ENCODE assay signal across 19 cellular contexts in genomic region chr15:85276921-85277320, GRCh38.
A peak's percentile ranks its signal among the peaks of the same experiment; 100 is the strongest.
DNase-seq lines count a peak whose midpoint lies in the region; FAIRE-seq and TF ChIP-seq lines count a peak whose summit lies in the region.
"Had no signal": no experiment of that assay in that cellular context is flagged by ENCODE, and none has a peak within 500 bp of the region (broad histone marks: within the 10 kb centered on the region; RNA-seq: fewer than 3 reads in every experiment).

No MANE protein-coding gene starts in this region.

- H3K36me3 Mint-ChIP-seq in Calu3 (ENCODE audit: insufficient read depth, unreplicated experiment), result no peaks in the 10 kb centered on the region

- no peaks in the 10 kb centered on the region for H3K79me1 ChIP-seq in mesenchymal stem cell (replicated peaks; ENCODE audit: low read length, poor library complexity, severe bottlenecking)

- FAIRE-seq in bronchial epithelial cell (lab: Jason Lieb, UNC), result no peak

- no peak overlapping the region for H2BK120ac ChIP-seq in mesenchymal stem cell (ENCODE audit: low read depth, low read length)

- no peak overlapping the region for H3K4ac ChIP-seq in mesenchymal stem cell (ENCODE audit: low read depth in 1 of 2, low read length in 2 of 2)

- H4K91ac ChIP-seq in mesenchymal stem cell (ENCODE audit: low read length), result no peak overlapping the region

- WGBS in mesenchymal stem cell, result 78% methylated on average over 7 of the region's 8 CpGs

- BruUV-seq in Calu3 (replicated peaks; lab: Mats Ljungman, UMichigan), result no TSS peak

- H2AK5ac ChIP-seq in mesenchymal stem cell (ENCODE audit: low read length, severe bottlenecking), result no peak overlapping the region

- H2AFZ ChIP-seq in mesenchymal stem cell (ENCODE audit: low read depth, low read length), result no peak overlapping the region
- H2AFZ ChIP-seq: GM23248 had no signal

- H3K14ac ChIP-seq in mesenchymal stem cell (ENCODE audit: low read length in 2 of 2), result no peak overlapping the region

- peaks cover 16% of the 10 kb centered on the region for H3K4me1 Mint-ChIP-seq in Calu3 (ENCODE audit: low read depth, unreplicated experiment)

- H3K4me1 ChIP-seq in mesenchymal stem cell (ENCODE audit: control insufficient read depth, insufficient read depth, low read depth, low read length), result peaks cover 1% of the 10 kb centered on the region
- H3K4me1 ChIP-seq in SJCRH30, result no peaks in the 10 kb centered on the region

- intact Hi-C loops in Calu3 (cut with micrococcal nuclease; ENCODE audit: unreplicated experiment), result no loop called here

- no peak overlapping the region for H4K8ac ChIP-seq in mesenchymal stem cell (ENCODE audit: low read length)

- no peak overlapping the region for H2BK12ac ChIP-seq in mesenchymal stem cell (ENCODE audit: low read length in 2 of 2)

- no peaks in the 10 kb centered on the region for H3K9me3 ChIP-seq in mesenchymal stem cell (ENCODE audit: control insufficient read depth, low read length)
- H3K9me3 ChIP-seq in SJCRH30 (replicated peaks), result no peaks in the 10 kb centered on the region

- H3K9me3 Mint-ChIP-seq in Calu3 (ENCODE audit: low read depth, unreplicated experiment), result no peaks in the 10 kb centered on the region

- H3K27me3 ChIP-seq in bronchial epithelial cell (ENCODE audit: control insufficient read depth, insufficient read depth, low read length) (no peaks in the 10 kb centered on the region), mesenchymal stem cell (ENCODE audit: control insufficient read depth in 1 of 2, insufficient read depth in 1 of 2, low read length in 2 of 2) (no peaks in the 10 kb centered on the region), SJCRH30 (no peaks in the 10 kb centered on the region)

- H3K23ac ChIP-seq in mesenchymal stem cell (ENCODE audit: low read length in 2 of 2), result no peak overlapping the region

- H3K4me2 ChIP-seq in mesenchymal stem cell (ENCODE audit: low read length, poor library complexity, severe bottlenecking), result no peak overlapping the region
- H3K4me2 ChIP-seq: KMS-11 had no signal

- TF ChIP-seq CTCF in Calu3 (IDR thresholded peaks at IDR 0.05; ENCODE audit: unreplicated experiment) (no peak), bronchial epithelial cell (IDR thresholded peaks at IDR 0.05; ENCODE audit: insufficient read depth, low read length, severe bottlenecking) (no peak)

- CTCF ChIA-PET in Calu3 (lab: Charles Lee), result no interaction called here

- H2BK15ac ChIP-seq in mesenchymal stem cell (ENCODE audit: low read depth, poor library complexity, severe bottlenecking), result no peak overlapping the region

- H3K4me3 Mint-ChIP-seq in Calu3 (ENCODE audit: low read depth, unreplicated experiment), result no peak overlapping the region

- no peaks in the 10 kb centered on the region for H3K27me3 Mint-ChIP-seq in Calu3 (ENCODE audit: unreplicated experiment)

- H3K36me3 ChIP-seq in bronchial epithelial cell (ENCODE audit: control insufficient read depth, insufficient read depth, low read length) (no peaks in the 10 kb centered on the region), mesenchymal stem cell (ENCODE audit: control insufficient read depth in 1 of 2, insufficient read depth in 2 of 2, low read depth in 1 of 2, low read length in 2 of 2) (no peaks in the 10 kb centered on the region), SJCRH30 (no peaks in the 10 kb centered on the region)

- H3K4me3 ChIP-seq in bronchial epithelial cell (ENCODE audit: low read depth, low read length) (no peak overlapping the region), mesenchymal stem cell (ENCODE audit: insufficient read depth in 1 of 2, low read depth in 1 of 2, low read length in 2 of 2) (no peak overlapping the region), SJCRH30 (no peak overlapping the region)
- H3K4me3 ChIP-seq: GM23248 had no signal

- DNase-seq in Calu3 (peak; percentile 41), M059J (ENCODE audit: low read depth) (peak; percentile 32), bronchial epithelial cell (ENCODE audit: low read depth) (peak; percentile 47), mesenchymal stem cell (peak; percentile 11), SJCRH30 (no peak), NCI-H524 (lab: John Stamatoyannopoulos, UW) (no peak), medulla oblongata (ENCODE audit: extremely low spot score) (no peak)
- DNase-seq: GM23248, H7, IMR-90, NCI-H1092 treated with DMSO at 0.1 percent for 48 hours, NCI-H1436, NCI-H187, NCI-H2171 treated with DMSO at 0.1 percent for 48 hours, NCI-H345, NCI-H510A treated with DMSO at 0.1 percent for 48 hours, NCI-H748 treated with DMSO at 0.1 percent for 48 hours, SHP77 had no signal

- peak overlapping the region; percentile 20 for H3K27ac Mint-ChIP-seq in Calu3 (ENCODE audit: unreplicated experiment)

- H3K27ac ChIP-seq in mesenchymal stem cell (ENCODE audit: low read length, poor library complexity, severe bottlenecking) (no peak overlapping the region), SJCRH30 (no peak overlapping the region)
- H3K27ac ChIP-seq: GM23248, KMS-11 had no signal

- H3K9ac ChIP-seq in mesenchymal stem cell (ENCODE audit: low read length), result no peak overlapping the region
- H3K9ac ChIP-seq: GM23248, KMS-11 had no signal

- no peak overlapping the region for H3K18ac ChIP-seq in mesenchymal stem cell (ENCODE audit: low read depth in 1 of 2, low read length in 2 of 2)

- no peak overlapping the region for H2BK5ac ChIP-seq in mesenchymal stem cell (ENCODE audit: low read depth, low read length, poor library complexity, severe bottlenecking)

Comparison
In these comparisons a context has a peak if more than half of its experiments do, and no peak if none do; other contexts are left out.
1. DNase-seq: peak in Calu3 (single experiment), M059J (single experiment), bronchial epithelial cell (single experiment) and mesenchymal stem cell (single experiment); none in SJCRH30 (0 of 2), NCI-H524 (0 of 2) and medulla oblongata (single experiment).